ENCODE assay signal across 25 cellular contexts in the genomic region with DNA sequence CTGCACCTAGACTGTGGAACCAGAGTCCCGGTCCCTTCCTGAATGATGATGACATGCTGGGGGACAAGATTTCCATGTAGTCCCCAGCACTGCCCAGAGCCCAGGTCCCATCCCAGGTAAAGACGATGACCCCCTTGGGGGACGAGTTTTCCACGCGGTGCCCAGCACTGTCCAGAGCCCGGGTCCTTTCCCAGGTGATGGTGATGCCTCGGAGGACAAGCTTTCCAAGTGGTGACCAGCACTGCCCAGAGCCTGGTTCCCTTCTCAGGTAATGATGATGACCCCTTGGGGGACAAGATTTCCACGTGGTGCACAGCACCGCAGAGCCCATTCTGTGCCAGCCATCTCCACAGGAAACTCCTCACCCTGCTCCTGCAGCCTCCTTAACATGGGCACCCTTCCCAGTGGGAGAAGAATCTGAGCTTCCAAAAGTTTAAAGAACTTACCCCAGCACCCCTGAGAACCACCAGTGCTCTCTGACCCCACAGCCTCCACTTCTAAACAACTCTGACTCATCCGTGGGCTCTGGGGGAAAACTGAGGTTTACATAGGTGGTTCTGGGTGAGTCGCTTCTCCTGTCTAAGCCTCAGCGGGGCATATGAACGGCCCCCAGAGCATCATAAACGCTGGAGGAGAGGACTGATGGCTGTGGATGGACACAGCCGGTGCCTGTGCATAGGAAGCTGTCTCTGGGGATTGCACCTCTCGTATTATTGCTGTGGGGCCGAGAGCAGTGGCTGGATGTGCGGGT.
"Had no signal": no experiment of that assay in that cellular context is flagged by ENCODE, and none has a peak within 500 bp of the region (broad histone marks: within the 10 kb centered on the region; RNA-seq: fewer than 3 reads in every experiment).

No MANE protein-coding gene starts in this region.

- H3K27ac Mint-ChIP-seq: natural killer cell; stimulated activated effector memory CD8-positive, alpha-beta T cell treated with anti-CD3 and anti-CD28 coated beads, Interleukin-12 subunit alpha, Interleukin-12 subunit beta, amount 100 ng/mL, for 72 hours had no signal

- H3K9me3 Mint-ChIP-seq: natural killer cell had no signal

- H3K4me3 Mint-ChIP-seq: natural killer cell; stimulated activated effector memory CD8-positive, alpha-beta T cell treated with anti-CD3 and anti-CD28 coated beads, Interleukin-12 subunit alpha, Interleukin-12 subunit beta, amount 100 ng/mL, for 72 hours had no signal

- H3K27ac ChIP-seq: epithelial cell of prostate, gastroesophageal sphincter, heart left ventricle, hepatocyte, left ventricle myocardium inferior, lower lobe of right lung, neutrophil, parathyroid adenoma, prostate gland, right atrium auricular region, stomach, thyroid gland, vagina had no signal

- H3K4me3 ChIP-seq: gastroesophageal sphincter, heart left ventricle, hepatocyte, left ventricle myocardium inferior, lower lobe of right lung, prostate gland, right atrium auricular region, stomach, thyroid gland, vagina had no signal

- H3K36me3 Mint-ChIP-seq: natural killer cell; stimulated activated effector memory CD8-positive, alpha-beta T cell treated with anti-CD3 and anti-CD28 coated beads, Interleukin-12 subunit alpha, Interleukin-12 subunit beta, amount 100 ng/mL, for 72 hours had no signal

- ATAC-seq: esophagus mucosa; gastroesophageal sphincter; heart left ventricle; left cardiac atrium; lower lobe of right lung; natural killer cell; sciatic nerve; stimulated activated effector memory CD8-positive, alpha-beta T cell treated with anti-CD3 and anti-CD28 coated beads, Interleukin-12 subunit alpha, Interleukin-12 subunit beta, amount 100 ng/mL, for 72 hours had no signal

- DNase-seq: cortex of kidney; effector CD4-positive, alpha-beta T cell; foreskin fibroblast; heart left ventricle; left cardiac atrium; left ventricle myocardium inferior; lower lobe of right lung; natural killer cell; stimulated activated CD4-positive, alpha-beta T cell treated with anti-CD3 and anti-CD28 coated beads, Interleukin-2, amount 100 ng/mL, for 24 hours; stimulated activated CD4-positive, alpha-beta T cell treated with anti-CD3 and anti-CD28 coated beads, Interleukin-4, amount 100 ng/mL, for 24 hours; stimulated activated naive CD4-positive, alpha-beta T cell treated with Interleukin-2 at 50 U/mL for 16 hours; stomach; thyroid gland; trophoblast cell had no signal
